In genomic region chr14:70698288-70698687, GRCh38 we compare ENCODE assay signal across 9 cellular contexts. TPM values are rescaled to one million over a fixed set of nuclear protein-coding genes. Genes with fewer than 3 reads are reported as not detected.
DNase-seq lines count a peak whose midpoint lies in the region; ATAC-seq and TF ChIP-seq lines count a peak whose summit lies in the region.
"Had no signal": no experiment of that assay in that cellular context is flagged by ENCODE, and none has a peak within 500 bp of the region (broad histone marks: within the 10 kb centered on the region; RNA-seq: fewer than 3 reads in every experiment).

No MANE protein-coding gene starts in this region.

- DNase-seq in GM04503 (ENCODE audit: low read depth): peak; percentile 23
- DNase-seq in RPMI7951 (ENCODE audit: low read depth): peak; percentile 67
- peak; percentile 39 for DNase-seq in fibroblast of peridontal ligament (ENCODE audit: extremely low read depth)
- peak; percentile 85 for DNase-seq in osteoblast (ENCODE audit: insufficient read length, low spot score, missing footprints)
- no peak for DNase-seq in stimulated activated CD4-positive, alpha-beta T cell treated with anti-CD3 and anti-CD28 coated beads, Interleukin-2, amount 100 ng/mL, for 48 hours
- DNase-seq in omental fat pad (ENCODE audit: low spot score): no peak
- DNase-seq: activated CD4-positive, alpha-beta memory T cell treated with anti-CD3 and anti-CD28 coated beads, Interleukin-2, amount 10 ng/mL, durations not matched to agents 7 days and 5 days had no signal

- no peak overlapping the region for H2AFZ ChIP-seq in osteoblast (ENCODE audit: low read length)

- H4K20me1 ChIP-seq in osteoblast (ENCODE audit: insufficient read depth, low read length): no peaks in the 10 kb centered on the region

- H3K27ac ChIP-seq in osteoblast (ENCODE audit: low read depth, low read length): peak overlapping the region; percentile 11

- peaks cover 11% of the 10 kb centered on the region for H3K4me1 ChIP-seq in osteoblast (ENCODE audit: insufficient read depth, low read length)

- H3K27me3 ChIP-seq in osteoblast (ENCODE audit: insufficient read depth, low read length): peaks cover 4% of the 10 kb centered on the region

- no peaks in the 10 kb centered on the region for H3K36me3 ChIP-seq in osteoblast (ENCODE audit: insufficient read depth, low read length)

- no peak for TF ChIP-seq CTCF in osteoblast (IDR thresholded peaks at IDR 0.05; ENCODE audit: extremely low read depth, low read depth, low read length)
- no peak for TF ChIP-seq CTCF in omental fat pad (IDR thresholded peaks at IDR 0.05)

- ATAC-seq in omental fat pad (ENCODE audit: low FRiP score): no peak
- ATAC-seq in GM21360 (IDR thresholded peaks at IDR 0.05; ENCODE audit: unreplicated experiment): no peak
- ATAC-seq in HG03045 (IDR thresholded peaks at IDR 0.05; ENCODE audit: unreplicated experiment): no peak

- no peaks in the 10 kb centered on the region for H3K79me2 ChIP-seq in osteoblast (ENCODE audit: insufficient read depth, low read length)

- H3K4me2 ChIP-seq in osteoblast (ENCODE audit: insufficient read depth, low read length): peak overlapping the region; percentile 23

- no peak overlapping the region for H3K4me3 ChIP-seq in osteoblast (ENCODE audit: insufficient read depth, low read length)

- H3K9me3 ChIP-seq in osteoblast (ENCODE audit: low read depth, low read length): no peaks in the 10 kb centered on the region

RNA-seq across cellular contexts. Expression of gene TTC9, which starts 56.6 kb away (rescaled TPM):
- total RNA-seq in RPMI7951 (2014; rRNA removed; shearing (Covaris generic)): 0.10 TPM in 1 of 2 replicates, not detected in the other
- total RNA-seq in osteoblast (0.29 and 0.36 TPM in 2 replicates), omental fat pad (1 to 10 TPM; 1.1 to 1.5 (median 1.2) TPM)

Comparison
In these comparisons a context has a peak if more than half of its experiments do, and no peak if none do; other contexts are left out.
1. DNase-seq: peak in GM04503 (single experiment), RPMI7951 (single experiment), fibroblast of peridontal ligament (single experiment) and osteoblast (single experiment); none in stimulated activated CD4-positive, alpha-beta T cell treated with anti-CD3 and anti-CD28 coated beads, Interleukin-2, amount 100 ng/mL, for 48 hours (0 of 2) and omental fat pad (single experiment).